Comparison of ENCODE assay signal across 1 cellular context in the genomic region with DNA sequence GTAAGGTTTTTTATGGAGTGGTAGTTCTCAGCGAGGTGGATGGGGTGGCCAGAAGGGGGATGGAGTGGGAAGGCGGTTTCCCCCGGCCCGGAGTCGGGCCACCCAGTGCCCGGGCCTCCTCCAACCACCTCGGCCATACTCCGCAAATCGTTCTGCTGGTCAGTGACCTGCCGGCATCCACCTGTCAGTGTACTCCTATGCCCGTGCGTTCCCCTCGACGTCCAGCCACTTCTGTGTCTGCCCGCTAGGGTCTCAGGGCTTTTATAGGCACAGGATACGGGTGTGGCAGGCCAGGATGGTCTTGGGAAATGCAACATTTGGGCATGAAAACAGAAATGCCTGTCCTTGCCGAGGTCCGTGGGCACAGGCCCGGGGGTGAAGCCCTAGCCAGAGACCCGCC.
TF ChIP-seq lines count a peak whose summit lies in the region.

No MANE protein-coding gene starts in this region.

TF ChIP-seq in WTC11, 78 proteins besides CTCF, POLR2A, EP300 and RAD21:
- TF ChIP-seq TEAD1 (CRISPR knock-in tag; IDR thresholded peaks at IDR 0.05) (no peak), CREM (CRISPR knock-in tag; IDR thresholded peaks at IDR 0.05) (no peak), JUN (CRISPR knock-in tag; IDR thresholded peaks at IDR 0.05) (no peak)
- TF ChIP-seq, protein P1, sequence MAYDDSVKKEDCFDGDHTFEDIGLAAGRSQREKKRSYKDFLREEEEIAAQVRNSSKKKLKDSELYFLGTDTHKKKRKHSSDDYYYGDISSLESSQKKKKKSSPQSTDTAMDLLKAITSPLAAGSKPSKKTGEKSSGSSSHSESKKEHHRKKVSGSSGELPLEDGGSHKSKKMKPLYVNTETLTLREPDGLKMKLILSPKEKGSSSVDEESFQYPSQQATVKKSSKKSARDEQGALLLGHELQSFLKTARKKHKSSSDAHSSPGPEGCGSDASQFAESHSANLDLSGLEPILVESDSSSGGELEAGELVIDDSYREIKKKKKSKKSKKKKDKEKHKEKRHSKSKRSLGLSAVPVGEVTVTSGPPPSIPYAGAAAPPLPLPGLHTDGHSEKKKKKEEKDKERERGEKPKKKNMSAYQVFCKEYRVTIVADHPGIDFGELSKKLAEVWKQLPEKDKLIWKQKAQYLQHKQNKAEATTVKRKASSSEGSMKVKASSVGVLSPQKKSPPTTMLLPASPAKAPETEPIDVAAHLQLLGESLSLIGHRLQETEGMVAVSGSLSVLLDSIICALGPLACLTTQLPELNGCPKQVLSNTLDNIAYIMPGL (CRISPR knock-in tag; IDR thresholded peaks at IDR 0.05) = no peak
